ENCODE assay signal across 1 cellular context in the genomic region with DNA sequence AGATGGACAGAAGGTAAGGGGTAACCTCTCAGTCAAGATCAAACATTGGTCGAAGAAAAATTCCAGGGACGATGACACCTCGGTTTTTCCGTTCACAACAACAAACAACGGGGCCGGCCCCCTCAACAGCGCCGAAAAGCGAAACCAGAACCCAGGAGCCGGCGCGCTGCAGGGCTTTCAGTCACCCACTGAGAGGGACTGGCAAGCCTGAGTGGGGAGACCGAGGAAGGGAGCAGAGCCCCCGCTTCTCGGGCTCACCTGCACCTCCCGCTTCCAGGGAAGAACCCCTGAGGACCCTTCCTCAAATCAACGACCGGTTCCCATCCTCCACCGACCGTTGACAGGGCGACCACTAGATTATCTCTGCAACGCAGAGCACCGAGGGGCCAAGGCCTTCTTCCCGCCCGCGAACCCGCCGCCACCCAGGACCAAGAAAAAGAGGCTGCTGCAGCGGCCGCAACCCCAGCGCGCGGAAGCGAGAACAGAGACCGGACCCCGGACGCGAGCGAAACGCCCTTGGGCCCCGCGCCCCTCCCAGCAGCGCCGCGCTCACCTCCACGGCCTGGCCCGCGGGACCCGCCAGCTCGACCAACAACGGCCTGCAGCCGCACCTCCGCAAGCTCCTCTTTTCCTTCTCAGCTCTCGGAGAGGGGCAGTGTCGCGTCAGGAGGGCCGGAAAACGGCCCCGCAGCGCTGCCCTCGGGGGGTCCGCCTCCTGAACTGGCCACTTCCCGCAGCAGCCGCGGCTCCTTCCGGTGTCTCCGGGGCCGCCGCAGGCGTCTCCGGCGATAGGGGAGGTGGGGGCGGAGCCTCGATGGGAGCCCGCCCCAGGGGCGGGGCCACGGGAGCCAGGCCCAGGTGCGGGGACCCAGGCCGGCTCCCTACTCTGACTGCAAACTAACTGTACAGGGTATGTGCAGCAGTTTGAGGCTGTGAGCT.
TF ChIP-seq lines count a peak whose summit lies in the region.

TSS of gene USP33 (minus strand) at position 763 of the 939 bp plus-strand sequence. CDS start 18,155 bp downstream, outside the sequence.

TF ChIP-seq in SK-N-SH, 30 proteins besides CTCF, POLR2A, EP300 and RAD21 (continued from another document):
- TF ChIP-seq, protein P1, sequence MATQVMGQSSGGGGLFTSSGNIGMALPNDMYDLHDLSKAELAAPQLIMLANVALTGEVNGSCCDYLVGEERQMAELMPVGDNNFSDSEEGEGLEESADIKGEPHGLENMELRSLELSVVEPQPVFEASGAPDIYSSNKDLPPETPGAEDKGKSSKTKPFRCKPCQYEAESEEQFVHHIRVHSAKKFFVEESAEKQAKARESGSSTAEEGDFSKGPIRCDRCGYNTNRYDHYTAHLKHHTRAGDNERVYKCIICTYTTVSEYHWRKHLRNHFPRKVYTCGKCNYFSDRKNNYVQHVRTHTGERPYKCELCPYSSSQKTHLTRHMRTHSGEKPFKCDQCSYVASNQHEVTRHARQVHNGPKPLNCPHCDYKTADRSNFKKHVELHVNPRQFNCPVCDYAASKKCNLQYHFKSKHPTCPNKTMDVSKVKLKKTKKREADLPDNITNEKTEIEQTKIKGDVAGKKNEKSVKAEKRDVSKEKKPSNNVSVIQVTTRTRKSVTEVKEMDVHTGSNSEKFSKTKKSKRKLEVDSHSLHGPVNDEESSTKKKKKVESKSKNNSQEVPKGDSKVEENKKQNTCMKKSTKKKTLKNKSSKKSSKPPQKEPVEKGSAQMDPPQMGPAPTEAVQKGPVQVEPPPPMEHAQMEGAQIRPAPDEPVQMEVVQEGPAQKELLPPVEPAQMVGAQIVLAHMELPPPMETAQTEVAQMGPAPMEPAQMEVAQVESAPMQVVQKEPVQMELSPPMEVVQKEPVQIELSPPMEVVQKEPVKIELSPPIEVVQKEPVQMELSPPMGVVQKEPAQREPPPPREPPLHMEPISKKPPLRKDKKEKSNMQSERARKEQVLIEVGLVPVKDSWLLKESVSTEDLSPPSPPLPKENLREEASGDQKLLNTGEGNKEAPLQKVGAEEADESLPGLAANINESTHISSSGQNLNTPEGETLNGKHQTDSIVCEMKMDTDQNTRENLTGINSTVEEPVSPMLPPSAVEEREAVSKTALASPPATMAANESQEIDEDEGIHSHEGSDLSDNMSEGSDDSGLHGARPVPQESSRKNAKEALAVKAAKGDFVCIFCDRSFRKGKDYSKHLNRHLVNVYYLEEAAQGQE (IDR thresholded peaks at IDR 0.05; ENCODE audit: low read depth, low read length) = no peak
- TF ChIP-seq MEF2A (IDR thresholded peaks at IDR 0.05; ENCODE audit: borderline replicate concordance, low read depth) = no peak
- TF ChIP-seq ZBTB33 (IDR thresholded peaks at IDR 0.05; ENCODE audit: borderline replicate concordance, low read depth) = no peak
- TF ChIP-seq YY1 (IDR thresholded peaks at IDR 0.05; ENCODE audit: low read depth) = peak; percentile 61
- TF ChIP-seq NFIC (IDR thresholded peaks at IDR 0.05; ENCODE audit: borderline replicate concordance) = no peak
- TF ChIP-seq CHD2 (IDR thresholded peaks at IDR 0.05; ENCODE audit: low read length, partially characterized antibody) = no peak
- TF ChIP-seq POLR2AphosphoS5 (IDR thresholded peaks at IDR 0.05; ENCODE audit: low read depth, low read length) = peak; percentile 82
- TF ChIP-seq SMC3 (IDR thresholded peaks at IDR 0.05; ENCODE audit: low read depth, low read length) = no peak
- TF ChIP-seq SIN3A (IDR thresholded peaks at IDR 0.05; ENCODE audit: borderline replicate concordance, low read depth, low read length) = peak; percentile 65; the same call in 1 of the 2 replicates
- peak; percentile 85 for TF ChIP-seq GABPA (IDR thresholded peaks at IDR 0.05; ENCODE audit: low read depth)
- TF ChIP-seq, protein P2, sequence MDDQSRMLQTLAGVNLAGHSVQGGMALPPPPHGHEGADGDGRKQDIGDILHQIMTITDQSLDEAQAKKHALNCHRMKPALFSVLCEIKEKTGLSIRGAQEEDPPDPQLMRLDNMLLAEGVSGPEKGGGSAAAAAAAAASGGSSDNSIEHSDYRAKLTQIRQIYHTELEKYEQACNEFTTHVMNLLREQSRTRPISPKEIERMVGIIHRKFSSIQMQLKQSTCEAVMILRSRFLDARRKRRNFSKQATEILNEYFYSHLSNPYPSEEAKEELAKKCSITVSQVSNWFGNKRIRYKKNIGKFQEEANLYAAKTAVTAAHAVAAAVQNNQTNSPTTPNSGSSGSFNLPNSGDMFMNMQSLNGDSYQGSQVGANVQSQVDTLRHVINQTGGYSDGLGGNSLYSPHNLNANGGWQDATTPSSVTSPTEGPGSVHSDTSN (IDR thresholded peaks at IDR 0.05) = no peak
- TF ChIP-seq USF1 (IDR thresholded peaks at IDR 0.05; ENCODE audit: borderline replicate concordance, low read depth) = no peak
- no peak for TF ChIP-seq JUND (IDR thresholded peaks at IDR 0.05)
- TF ChIP-seq ELF1 (IDR thresholded peaks at IDR 0.05) = peak; percentile 51
- TF ChIP-seq, protein P3, sequence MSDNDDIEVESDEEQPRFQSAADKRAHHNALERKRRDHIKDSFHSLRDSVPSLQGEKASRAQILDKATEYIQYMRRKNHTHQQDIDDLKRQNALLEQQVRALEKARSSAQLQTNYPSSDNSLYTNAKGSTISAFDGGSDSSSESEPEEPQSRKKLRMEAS (IDR thresholded peaks at IDR 0.05; ENCODE audit: low read depth) = 0 out of 2 replicates have a peak, but pooled peaks have one; percentile 28
- TF ChIP-seq FOSL2 (IDR thresholded peaks at IDR 0.05; ENCODE audit: borderline replicate concordance, low read depth) = no peak
